In the genomic region with DNA sequence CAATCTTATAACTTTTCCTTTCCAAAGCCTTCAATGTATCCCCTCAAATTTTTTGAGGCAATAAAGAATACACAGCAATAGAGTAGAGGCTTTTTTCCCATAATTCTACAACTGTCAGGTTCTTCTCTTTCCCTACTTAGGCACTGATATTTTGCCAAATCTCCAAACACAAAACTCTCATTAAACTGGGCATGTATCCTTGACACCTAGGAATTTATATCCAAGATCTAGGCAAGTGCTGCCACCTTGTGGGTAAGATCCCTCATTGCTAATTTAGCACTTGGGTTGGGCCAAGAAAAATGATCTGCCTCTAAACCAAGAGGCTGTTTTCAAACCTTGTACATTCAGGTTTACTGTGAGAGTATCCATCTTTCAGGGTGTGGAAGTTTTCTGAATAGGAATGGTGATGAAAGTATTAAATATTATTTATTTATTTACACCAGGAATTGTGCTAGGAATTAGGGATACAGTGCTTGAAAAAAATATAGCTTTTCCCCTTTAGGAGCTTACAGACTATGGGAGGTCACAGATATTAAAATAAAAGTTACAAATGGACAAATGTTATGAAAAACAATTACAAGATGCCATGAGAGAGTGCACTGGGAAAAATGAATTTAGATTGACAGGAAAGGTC, we compare ENCODE assay signal across 9 cellular contexts. TPM values are rescaled to one million over a fixed set of nuclear protein-coding genes. Genes with fewer than 3 reads are reported as not detected.
DNase-seq lines count a peak whose midpoint lies in the region; ATAC-seq and TF ChIP-seq lines count a peak whose summit lies in the region.
"Had no signal": no experiment of that assay in that cellular context is flagged by ENCODE, and none has a peak within 500 bp of the region (broad histone marks: within the 10 kb centered on the region; RNA-seq: fewer than 3 reads in every experiment).

No MANE protein-coding gene starts in this region.

- peaks cover 0 to 17% (median 4%) of the 10 kb centered on the region in 3 donors for H3K4me1 ChIP-seq in gastroesophageal sphincter
- no peaks in the 10 kb centered on the region for H3K4me1 ChIP-seq in parathyroid adenoma
- H3K4me1 ChIP-seq: SJSA1 had no signal

- no peak overlapping the region for H2AFZ ChIP-seq in parathyroid adenoma

- peak; percentile 53 for DNase-seq in COR-L47 (lab: John Stamatoyannopoulos, UW)
- peak in 1 of 2 experiments; percentile 64 for DNase-seq in HL-60 (ENCODE audit: low read depth in 1 of 2, low spot score in 1 of 2)
- peak; percentile 21 for DNase-seq in NOMO-1 treated with dmso at 0.1 percent for 144 hours (lab: John Stamatoyannopoulos, UW; ENCODE audit: unreplicated experiment)
- peak; percentile 24 for DNase-seq in activated gamma-delta T cell treated with anti-CD3 and anti-CD28 coated beads, Interleukin-2, amount 50 U/mL, for 16 hours (ENCODE audit: low read depth)

- no peak overlapping the region for H3K9ac ChIP-seq in parathyroid adenoma

- H3K79me2 ChIP-seq in parathyroid adenoma, result no peaks in the 10 kb centered on the region

- TF ChIP-seq POLR2A in gastroesophageal sphincter (IDR thresholded peaks at IDR 0.05), result no peak

- TF ChIP-seq CTCF in HL-60 (IDR thresholded peaks at IDR 0.05; ENCODE audit: insufficient read depth, low read length) (peak; percentile 70), gastroesophageal sphincter (IDR thresholded peaks at IDR 0.05) (peak; percentile 76 to 95 (median 88)), parathyroid adenoma (IDR thresholded peaks at IDR 0.05) (peak; percentile 62)

- H3K27ac ChIP-seq in HL-60 (replicated peaks) (no peak overlapping the region), gastroesophageal sphincter (peak overlapping the region in 3 of 4 donors; percentile 11 to 29 (median 29)), parathyroid adenoma (no peak overlapping the region)
- H3K27ac ChIP-seq: SJSA1 had no signal

- peak; percentile 71 for ATAC-seq in gastroesophageal sphincter
- ATAC-seq in HG03095 (IDR thresholded peaks at IDR 0.05; ENCODE audit: unreplicated experiment), result no peak
- no peak for ATAC-seq in HG03439 (IDR thresholded peaks at IDR 0.05; ENCODE audit: unreplicated experiment)

- H3K4me3 ChIP-seq in HL-60 (replicated peaks; ENCODE audit: insufficient read depth, low read length) (no peak overlapping the region), gastroesophageal sphincter (no peak overlapping the region), parathyroid adenoma (ENCODE audit: low read depth, low read length) (no peak overlapping the region)
- H3K4me3 ChIP-seq: SJSA1 had no signal

- H3K4me2 ChIP-seq in parathyroid adenoma (ENCODE audit: low read length), result no peak overlapping the region

- TF ChIP-seq EP300 in gastroesophageal sphincter (IDR thresholded peaks at IDR 0.05), result no peak

- H3K9me3 ChIP-seq in gastroesophageal sphincter, result no peaks in the 10 kb centered on the region
- H3K9me3 ChIP-seq in parathyroid adenoma (ENCODE audit: control insufficient read depth, low read length), result no peaks in the 10 kb centered on the region
- H3K9me3 ChIP-seq: SJSA1 had no signal

- H3K36me3 ChIP-seq in gastroesophageal sphincter (peaks cover 0 to 74% of the 10 kb centered on the region in 2 donors), parathyroid adenoma (ENCODE audit: control insufficient read depth, insufficient read depth, low read length) (no peaks in the 10 kb centered on the region)

- H3K27me3 ChIP-seq in HL-60 (ENCODE audit: insufficient read depth, poor library complexity, severe bottlenecking) (no peaks in the 10 kb centered on the region), gastroesophageal sphincter (no peaks in the 10 kb centered on the region), parathyroid adenoma (ENCODE audit: control insufficient read depth, insufficient read depth, low read length) (no peaks in the 10 kb centered on the region)
- H3K27me3 ChIP-seq: SJSA1 had no signal

RNA-seq across cellular contexts. Expression of gene TSTD2, which starts 17.6 kb away (rescaled TPM):
- 10 to 100 TPM; 20.0 to 33.8 (median 30.8) TPM for total RNA-seq in gastroesophageal sphincter

RNA-seq across cellular contexts. Expression of gene NCBP1, which starts 18.1 kb away (rescaled TPM):
- total RNA-seq in gastroesophageal sphincter, result 100 to 1,000 TPM in 1 of 4 donors, 10 to 100 TPM in 3; 16.1 to 234 (median 24.1) TPM

Comparison
In these comparisons a context has a peak if more than half of its experiments do, and no peak if none do; other contexts are left out.
1. H3K27ac ChIP-seq: peak in gastroesophageal sphincter (3 of 4); none in HL-60 (single experiment) and parathyroid adenoma (single experiment).
2. Peak in every context shown above with its lines, with median percentiles within 50 percentile points of each other: CTCF ChIP-seq.